In the genomic region with DNA sequence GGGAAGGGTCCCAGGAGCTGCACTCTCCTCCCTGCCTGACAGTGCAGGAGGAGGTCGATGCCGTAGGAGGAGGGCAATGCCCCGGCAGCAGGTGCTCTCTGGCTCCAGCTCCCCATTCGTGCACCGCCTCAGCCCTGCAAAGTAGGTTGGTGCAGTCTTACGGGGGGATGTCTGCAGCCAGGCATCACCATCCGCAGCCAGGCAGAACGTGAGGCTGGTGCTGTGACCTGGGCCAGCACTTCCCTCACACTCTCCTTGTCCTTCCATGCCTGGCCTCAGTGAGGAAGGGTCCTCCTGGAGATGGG, we compare ENCODE assay signal across 13 cellular contexts.
DNase-seq lines count a peak whose midpoint lies in the region; ATAC-seq and TF ChIP-seq lines count a peak whose summit lies in the region.
"Had no signal": no experiment of that assay in that cellular context is flagged by ENCODE, and none has a peak within 500 bp of the region (broad histone marks: within the 10 kb centered on the region; RNA-seq: fewer than 3 reads in every experiment).

No MANE protein-coding gene starts in this region.

- POLR2A ChIA-PET in CD4-positive, alpha-beta T cell (lab: Charles Lee): no interaction called here
- POLR2A ChIA-PET in T-cell (lab: Charles Lee): no interaction called here
- POLR2A ChIA-PET in Caco-2 (lab: Charles Lee): no interaction called here

- BruUV-seq in Caco-2 (replicated peaks; lab: Mats Ljungman, UMichigan): no TSS peak

- no peaks in the 10 kb centered on the region for H3K4me1 ChIP-seq in Caco-2

- H3K9me3 Mint-ChIP-seq in T-helper 2 cell treated with Interferon-gamma antibody and Interleukin-4, amounts not matched to agents 5 μg/mL and 100 μg/mL, for 36 hours: peaks cover 15% of the 10 kb centered on the region
- no peaks in the 10 kb centered on the region for H3K9me3 Mint-ChIP-seq in CD4-positive, alpha-beta T cell
- H3K9me3 Mint-ChIP-seq in T-cell (peaks cover 0 to 13% (median 6%) of the 10 kb centered on the region in 3 donors), Caco-2 (ENCODE audit: unreplicated experiment) (peaks cover 11% of the 10 kb centered on the region)

- peaks cover 3% of the 10 kb centered on the region for H3K36me3 Mint-ChIP-seq in T-helper 2 cell treated with Interferon-gamma antibody and Interleukin-4, amounts not matched to agents 5 μg/mL and 100 μg/mL, for 36 hours (ENCODE audit: low read depth)
- H3K36me3 Mint-ChIP-seq in CD4-positive, alpha-beta T cell (ENCODE audit: low read depth): peaks cover 4% of the 10 kb centered on the region
- H3K36me3 Mint-ChIP-seq in T-cell: peaks cover 5% of the 10 kb centered on the region
- H3K36me3 Mint-ChIP-seq in Caco-2 (ENCODE audit: insufficient read depth, unreplicated experiment): no peaks in the 10 kb centered on the region

- DNase-seq in T-helper 2 cell treated with Interferon-gamma antibody and Interleukin-4, amounts not matched to agents 5 μg/mL and 100 μg/mL, for 36 hours (ENCODE audit: low spot score): no peak
- DNase-seq in T-helper 2 cell (no peak), T-cell (peak in 4 of 34 experiments; percentile 15 to 34 (median 31)), mesenteric fat pad (ENCODE audit: low spot score) (peak; percentile 79), GM19238 (ENCODE audit: insufficient read length, low spot score) (no peak), Caco-2 (no peak)
- peak in 1 of 10 experiments; percentile 1 for DNase-seq in CD4-positive, alpha-beta T cell
- DNase-seq: HFFc6, NCI-H187, NCI-H774 had no signal

- peaks cover 8% of the 10 kb centered on the region for H3K9me3 ChIP-seq in CD4-positive, alpha-beta T cell (ENCODE audit: control insufficient read depth, low read length)
- H3K9me3 ChIP-seq in Caco-2: no peaks in the 10 kb centered on the region; the same call in 1 of the 2 replicates

- intact Hi-C loops in CD4-positive, alpha-beta T cell (cut with DNase I, micrococcal nuclease): no loop called here
- intact Hi-C loops in Caco-2 (cut with micrococcal nuclease; ENCODE audit: unreplicated experiment): no loop called here

- TF ChIP-seq CTCF in CD4-positive, alpha-beta T cell (IDR thresholded peaks at IDR 0.05): no peak
- TF ChIP-seq CTCF in Caco-2 (IDR thresholded peaks at IDR 0.05; ENCODE audit: insufficient read depth in 1 of 2, low read depth in 1 of 2, low read length in 1 of 2, severe bottlenecking in 1 of 2, unreplicated experiment in 1 of 2): no peak

- peak overlapping the region; percentile 90 for H3K27ac Mint-ChIP-seq in T-helper 2 cell treated with Interferon-gamma antibody and Interleukin-4, amounts not matched to agents 5 μg/mL and 100 μg/mL, for 36 hours
- H3K27ac Mint-ChIP-seq in CD4-positive, alpha-beta T cell: peak overlapping the region; percentile 89
- H3K27ac Mint-ChIP-seq in T-cell: peak overlapping the region; percentile 92
- H3K27ac Mint-ChIP-seq in Caco-2 (ENCODE audit: unreplicated experiment): no peak overlapping the region
- H3K27ac Mint-ChIP-seq: HFFc6 had no signal

- peaks cover 35% of the 10 kb centered on the region for H3K4me1 Mint-ChIP-seq in T-helper 2 cell treated with Interferon-gamma antibody and Interleukin-4, amounts not matched to agents 5 μg/mL and 100 μg/mL, for 36 hours (ENCODE audit: low read depth)
- H3K4me1 Mint-ChIP-seq in CD4-positive, alpha-beta T cell (ENCODE audit: low read depth): peaks cover 77% of the 10 kb centered on the region
- peaks cover 65 to 85% (median 69%) of the 10 kb centered on the region in 3 donors for H3K4me1 Mint-ChIP-seq in T-cell
- no peaks in the 10 kb centered on the region for H3K4me1 Mint-ChIP-seq in Caco-2 (ENCODE audit: low read depth, unreplicated experiment)

- peak overlapping the region; percentile 62 for H3K27ac ChIP-seq in CD4-positive, alpha-beta T cell (ENCODE audit: low read depth, low read length)
- H3K27ac ChIP-seq: dorsolateral prefrontal cortex, HL-60 had no signal

- CTCF ChIA-PET in CD4-positive, alpha-beta T cell (lab: Charles Lee): no interaction called here
- CTCF ChIA-PET in T-cell (lab: Charles Lee) (interaction anchor here in 1 of 2 donors (1.4 kb wide), 1 partner anchor 317 kb away, joined by 3 read pairs; no protein-coding TSS in a partner anchor), Caco-2 (lab: Charles Lee) (no interaction called here)

- H3K4me3 Mint-ChIP-seq in T-helper 2 cell treated with Interferon-gamma antibody and Interleukin-4, amounts not matched to agents 5 μg/mL and 100 μg/mL, for 36 hours: peak overlapping the region; percentile 81
- peak overlapping the region; percentile 89 for H3K4me3 Mint-ChIP-seq in CD4-positive, alpha-beta T cell
- H3K4me3 Mint-ChIP-seq in T-cell (peak overlapping the region; percentile 34 to 81 (median 62)), Caco-2 (ENCODE audit: unreplicated experiment) (no peak overlapping the region)
- H3K4me3 Mint-ChIP-seq: HFFc6 had no signal

- no peak overlapping the region for H3K4me3 ChIP-seq in Caco-2 (ENCODE audit: low read depth, low read length)
- H3K4me3 ChIP-seq: dorsolateral prefrontal cortex had no signal

- H3K36me3 ChIP-seq in Caco-2 (ENCODE audit: control insufficient read depth, insufficient read depth, low read length): no peaks in the 10 kb centered on the region

- H3K27me3 Mint-ChIP-seq in T-helper 2 cell treated with Interferon-gamma antibody and Interleukin-4, amounts not matched to agents 5 μg/mL and 100 μg/mL, for 36 hours (ENCODE audit: low read depth): no peaks in the 10 kb centered on the region
- H3K27me3 Mint-ChIP-seq in CD4-positive, alpha-beta T cell: no peaks in the 10 kb centered on the region
- no peaks in the 10 kb centered on the region for H3K27me3 Mint-ChIP-seq in T-cell
- peaks cover 25% of the 10 kb centered on the region for H3K27me3 Mint-ChIP-seq in Caco-2 (ENCODE audit: insufficient read depth, unreplicated experiment)

- no peaks in the 10 kb centered on the region for H3K27me3 ChIP-seq in CD4-positive, alpha-beta T cell (ENCODE audit: control insufficient read depth, insufficient read depth, low read length)
- peaks cover 2% of the 10 kb centered on the region for H3K27me3 ChIP-seq in Caco-2 (replicated peaks; ENCODE audit: control insufficient read depth, insufficient read depth, low read length)

- ATAC-seq in CD4-positive, alpha-beta T cell (ENCODE audit: poor library complexity): peak; percentile 0
- ATAC-seq in T-cell (replicated peaks in 1 of 4): peak in 3 of 4 experiments; percentile 6 to 17 (median 7)
- ATAC-seq in GM21447 (IDR thresholded peaks at IDR 0.05; ENCODE audit: unreplicated experiment): no peak
